Comparison of ENCODE assay signal across 1 cellular context in the genomic region with DNA sequence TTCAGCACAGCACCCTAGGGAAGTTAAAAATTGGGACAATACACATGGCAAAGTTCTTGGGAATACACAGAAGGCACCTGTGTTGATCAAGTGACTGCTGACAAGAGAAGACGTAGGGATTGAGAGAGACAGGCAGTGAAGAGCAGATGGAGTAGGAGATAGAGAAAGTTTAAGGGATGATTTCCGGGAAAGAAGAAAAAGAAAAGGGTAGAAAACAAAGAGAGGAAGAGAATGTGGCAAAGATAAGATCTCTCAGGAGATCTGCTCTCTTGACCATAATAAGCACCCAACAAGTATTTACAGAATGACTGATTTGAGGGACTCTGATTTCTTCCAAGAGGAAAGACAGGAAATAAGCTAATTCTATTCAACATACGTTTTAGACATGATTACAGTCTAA.
TF ChIP-seq lines count a peak whose summit lies in the region.

No MANE protein-coding gene starts in this region.

TF ChIP-seq in GM23338, 12 proteins besides CTCF, POLR2A, EP300 and RAD21 (continued from another document):
- TF ChIP-seq EZH2phosphoT487 (IDR thresholded peaks at IDR 0.05; ENCODE audit: unreplicated experiment): no peak
- TF ChIP-seq CREB1 (CRISPR knock-in tag; IDR thresholded peaks at IDR 0.05; ENCODE audit: low read depth): no peak
- no peak for TF ChIP-seq EZH2 (IDR thresholded peaks at IDR 0.05; ENCODE audit: low read depth, unreplicated experiment)
- TF ChIP-seq, protein P1, sequence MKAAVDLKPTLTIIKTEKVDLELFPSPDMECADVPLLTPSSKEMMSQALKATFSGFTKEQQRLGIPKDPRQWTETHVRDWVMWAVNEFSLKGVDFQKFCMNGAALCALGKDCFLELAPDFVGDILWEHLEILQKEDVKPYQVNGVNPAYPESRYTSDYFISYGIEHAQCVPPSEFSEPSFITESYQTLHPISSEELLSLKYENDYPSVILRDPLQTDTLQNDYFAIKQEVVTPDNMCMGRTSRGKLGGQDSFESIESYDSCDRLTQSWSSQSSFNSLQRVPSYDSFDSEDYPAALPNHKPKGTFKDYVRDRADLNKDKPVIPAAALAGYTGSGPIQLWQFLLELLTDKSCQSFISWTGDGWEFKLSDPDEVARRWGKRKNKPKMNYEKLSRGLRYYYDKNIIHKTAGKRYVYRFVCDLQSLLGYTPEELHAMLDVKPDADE (IDR thresholded peaks at IDR 0.05): no peak
- no peak for TF ChIP-seq ZNF114 (CRISPR knock-in tag; IDR thresholded peaks at IDR 0.05)
- no peak for TF ChIP-seq STAT1 (IDR thresholded peaks at IDR 0.05; ENCODE audit: unreplicated experiment)
- TF ChIP-seq, protein P2, sequence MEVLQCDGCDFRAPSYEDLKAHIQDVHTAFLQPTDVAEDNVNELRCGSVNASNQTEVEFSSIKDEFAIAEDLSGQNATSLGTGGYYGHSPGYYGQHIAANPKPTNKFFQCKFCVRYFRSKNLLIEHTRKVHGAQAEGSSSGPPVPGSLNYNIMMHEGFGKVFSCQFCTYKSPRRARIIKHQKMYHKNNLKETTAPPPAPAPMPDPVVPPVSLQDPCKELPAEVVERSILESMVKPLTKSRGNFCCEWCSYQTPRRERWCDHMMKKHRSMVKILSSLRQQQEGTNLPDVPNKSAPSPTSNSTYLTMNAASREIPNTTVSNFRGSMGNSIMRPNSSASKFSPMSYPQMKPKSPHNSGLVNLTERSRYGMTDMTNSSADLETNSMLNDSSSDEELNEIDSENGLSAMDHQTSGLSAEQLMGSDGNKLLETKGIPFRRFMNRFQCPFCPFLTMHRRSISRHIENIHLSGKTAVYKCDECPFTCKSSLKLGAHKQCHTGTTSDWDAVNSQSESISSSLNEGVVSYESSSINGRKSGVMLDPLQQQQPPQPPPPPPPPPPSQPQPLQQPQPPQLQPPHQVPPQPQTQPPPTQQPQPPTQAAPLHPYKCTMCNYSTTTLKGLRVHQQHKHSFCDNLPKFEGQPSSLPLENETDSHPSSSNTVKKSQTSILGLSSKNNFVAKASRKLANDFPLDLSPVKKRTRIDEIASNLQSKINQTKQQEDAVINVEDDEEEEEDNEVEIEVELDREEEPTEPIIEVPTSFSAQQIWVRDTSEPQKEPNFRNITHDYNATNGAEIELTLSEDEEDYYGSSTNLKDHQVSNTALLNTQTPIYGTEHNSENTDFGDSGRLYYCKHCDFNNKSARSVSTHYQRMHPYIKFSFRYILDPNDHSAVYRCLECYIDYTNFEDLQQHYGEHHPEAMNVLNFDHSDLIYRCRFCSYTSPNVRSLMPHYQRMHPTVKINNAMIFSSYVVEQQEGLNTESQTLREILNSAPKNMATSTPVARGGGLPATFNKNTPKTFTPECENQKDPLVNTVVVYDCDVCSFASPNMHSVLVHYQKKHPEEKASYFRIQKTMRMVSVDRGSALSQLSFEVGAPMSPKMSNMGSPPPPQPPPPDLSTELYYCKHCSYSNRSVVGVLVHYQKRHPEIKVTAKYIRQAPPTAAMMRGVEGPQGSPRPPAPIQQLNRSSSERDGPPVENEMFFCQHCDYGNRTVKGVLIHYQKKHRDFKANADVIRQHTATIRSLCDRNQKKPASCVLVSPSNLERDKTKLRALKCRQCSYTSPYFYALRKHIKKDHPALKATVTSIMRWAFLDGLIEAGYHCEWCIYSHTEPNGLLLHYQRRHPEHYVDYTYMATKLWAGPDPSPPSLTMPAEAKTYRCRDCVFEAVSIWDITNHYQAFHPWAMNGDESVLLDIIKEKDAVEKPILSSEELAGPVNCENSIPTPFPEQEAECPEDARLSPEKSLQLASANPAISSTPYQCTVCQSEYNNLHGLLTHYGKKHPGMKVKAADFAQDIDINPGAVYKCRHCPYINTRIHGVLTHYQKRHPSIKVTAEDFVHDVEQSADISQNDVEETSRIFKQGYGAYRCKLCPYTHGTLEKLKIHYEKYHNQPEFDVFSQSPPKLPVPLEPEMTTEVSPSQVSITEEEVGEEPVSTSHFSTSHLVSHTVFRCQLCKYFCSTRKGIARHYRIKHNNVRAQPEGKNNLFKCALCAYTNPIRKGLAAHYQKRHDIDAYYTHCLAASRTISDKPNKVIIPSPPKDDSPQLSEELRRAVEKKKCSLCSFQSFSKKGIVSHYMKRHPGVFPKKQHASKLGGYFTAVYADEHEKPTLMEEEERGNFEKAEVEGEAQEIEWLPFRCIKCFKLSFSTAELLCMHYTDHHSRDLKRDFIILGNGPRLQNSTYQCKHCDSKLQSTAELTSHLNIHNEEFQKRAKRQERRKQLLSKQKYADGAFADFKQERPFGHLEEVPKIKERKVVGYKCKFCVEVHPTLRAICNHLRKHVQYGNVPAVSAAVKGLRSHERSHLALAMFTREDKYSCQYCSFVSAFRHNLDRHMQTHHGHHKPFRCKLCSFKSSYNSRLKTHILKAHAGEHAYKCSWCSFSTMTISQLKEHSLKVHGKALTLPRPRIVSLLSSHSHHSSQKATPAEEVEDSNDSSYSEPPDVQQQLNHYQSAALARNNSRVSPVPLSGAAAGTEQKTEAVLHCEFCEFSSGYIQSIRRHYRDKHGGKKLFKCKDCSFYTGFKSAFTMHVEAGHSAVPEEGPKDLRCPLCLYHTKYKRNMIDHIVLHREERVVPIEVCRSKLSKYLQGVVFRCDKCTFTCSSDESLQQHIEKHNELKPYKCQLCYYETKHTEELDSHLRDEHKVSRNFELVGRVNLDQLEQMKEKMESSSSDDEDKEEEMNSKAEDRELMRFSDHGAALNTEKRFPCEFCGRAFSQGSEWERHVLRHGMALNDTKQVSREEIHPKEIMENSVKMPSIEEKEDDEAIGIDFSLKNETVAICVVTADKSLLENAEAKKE (CRISPR knock-in tag; IDR thresholded peaks at IDR 0.05): no peak
